ENCODE assay signal across 8 cellular contexts in the genomic region with DNA sequence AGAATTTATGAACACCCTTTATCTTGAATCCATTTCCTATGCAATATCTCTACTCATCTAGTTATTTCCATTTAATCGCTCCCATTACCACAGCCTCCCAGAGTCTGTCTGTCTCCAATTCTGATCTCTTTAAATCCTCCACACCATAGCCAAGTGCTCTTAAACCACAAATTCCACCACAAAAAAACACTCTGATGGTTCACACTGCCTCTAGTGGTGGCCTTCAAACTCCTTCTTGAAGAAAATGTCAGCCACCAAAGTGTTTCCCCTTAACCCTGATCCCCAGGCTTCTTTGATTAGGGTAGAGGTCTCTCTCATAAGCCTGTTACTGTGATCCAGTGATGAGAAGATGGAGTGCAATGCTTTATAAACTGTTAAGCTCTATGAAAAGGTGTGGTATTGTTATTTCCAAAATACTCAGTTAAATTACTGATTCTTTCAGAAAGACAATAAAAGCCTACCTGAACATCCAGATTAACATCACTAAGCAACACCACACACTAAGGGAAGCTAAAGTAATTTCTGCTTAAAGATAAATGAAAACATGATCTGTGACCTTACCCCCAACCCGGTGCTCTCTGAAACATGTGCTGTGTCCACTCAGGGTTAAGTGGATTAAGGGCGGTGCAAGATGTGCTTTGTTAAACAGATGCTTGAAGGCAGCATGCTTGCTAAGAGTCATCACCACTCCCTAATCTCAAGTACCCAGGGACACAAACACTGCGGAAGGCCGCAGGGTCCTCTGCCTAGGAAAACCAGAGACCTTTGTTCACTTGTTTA. TPM values are rescaled to one million over a fixed set of nuclear protein-coding genes. Genes with fewer than 3 reads are reported as not detected.
DNase-seq lines count a peak whose midpoint lies in the region; ATAC-seq, FAIRE-seq and TF ChIP-seq lines count a peak whose summit lies in the region.
"Not testable (repeated sequence)": the region's sequence is repeated elsewhere in the genome, so short reads cannot be mapped to it uniquely, and the experiment has no call there.

No MANE protein-coding gene starts in this region.

- TF ChIP-seq CTCF in CD4-positive, alpha-beta T cell (IDR thresholded peaks at IDR 0.05): peak; percentile 30
- TF ChIP-seq CTCF in Panc1 (IDR thresholded peaks at IDR 0.05): peak; percentile 71
- peak; percentile 53 to 72 for TF ChIP-seq CTCF in endothelial cell of umbilical vein (IDR thresholded peaks at IDR 0.05; ENCODE audit: extremely low read depth in 1 of 2, insufficient read depth in 1 of 2, low read depth in 1 of 2, low read length in 2 of 2)
- TF ChIP-seq CTCF in keratinocyte (optimal IDR thresholded peaks at IDR 0.05 in 1 of 3, IDR thresholded peaks at IDR 0.05 in 1 of 3, conservative IDR thresholded peaks at IDR 0.05 in 1 of 3; ENCODE audit: extremely low read depth in 1 of 3, insufficient read depth in 2 of 3, low read length in 3 of 3): peak; percentile 48 to 74 (median 58)

- not testable (repeated sequence) for BruUV-seq in Panc1 (replicated peaks; lab: Mats Ljungman, UMichigan); endothelial cell of umbilical vein (replicated peaks; lab: Mats Ljungman, UMichigan)

- H3K9ac ChIP-seq in Karpas-422 (ENCODE audit: low read length); endothelial cell of umbilical vein (replicated peaks; ENCODE audit: extremely low read depth, insufficient read depth, low read length); keratinocyte (ENCODE audit: control insufficient read depth, extremely low read depth, insufficient read depth, low read length): not testable (repeated sequence)

- FAIRE-seq in endothelial cell of umbilical vein (lab: Jason Lieb, UNC); keratinocyte (lab: Jason Lieb, UNC): not testable (repeated sequence)

- not testable (repeated sequence) for H3K9me1 ChIP-seq in endothelial cell of umbilical vein (replicated peaks; ENCODE audit: control insufficient read depth, extremely low read depth, insufficient read depth, low read length); keratinocyte (ENCODE audit: control insufficient read depth, extremely low read depth, insufficient read depth, low read length)

- H3K79me2 ChIP-seq in Karpas-422 (ENCODE audit: low read length) (peaks cover 64% of the 10 kb centered on the region), endothelial cell of umbilical vein (ENCODE audit: control insufficient read depth, insufficient read depth, low read length) (peaks cover 22% of the 10 kb centered on the region), keratinocyte (ENCODE audit: control insufficient read depth, insufficient read depth, low read length) (peaks cover 30% of the 10 kb centered on the region)

- H3K4me3 ChIP-seq in Karpas-422 (ENCODE audit: low read length); Panc1 (ENCODE audit: low read depth in 2 of 2, low read length in 2 of 2); endothelial cell of umbilical vein (replicated peaks in 1 of 3; ENCODE audit: insufficient read depth in 1 of 3, low read depth in 1 of 3, low read length in 3 of 3); keratinocyte (ENCODE audit: control insufficient read depth in 2 of 3, extremely low read depth in 1 of 3, insufficient read depth in 2 of 3, low read depth in 1 of 3, low read length in 3 of 3): not testable (repeated sequence)

- peaks cover 16% of the 10 kb centered on the region for H3K4me1 Mint-ChIP-seq in CD4-positive, alpha-beta T cell (ENCODE audit: low read depth)
- H3K4me1 Mint-ChIP-seq in activated CD8-positive, alpha-beta T cell treated with anti-CD3 and anti-CD28 coated beads, Interleukin-2, amount 10 ng/mL, durations not matched to agents 7 days and 5 days (ENCODE audit: low read depth): not testable (repeated sequence)

- not testable (repeated sequence) for H3K9me2 ChIP-seq in Karpas-422 (replicated peaks; ENCODE audit: insufficient read depth, low read length)

- dilution Hi-C loops in endothelial cell of umbilical vein (cut with MboI; ENCODE audit: extremely low pct_ligation_motif_present, low sequenced_read_pairs); keratinocyte (cut with MboI; ENCODE audit: extremely low pct_ligation_motif_present, low sequenced_read_pairs): not testable (repeated sequence)

- not testable (repeated sequence) for H3K27ac ChIP-seq in CD4-positive, alpha-beta T cell (ENCODE audit: low read depth, low read length); Karpas-422 (ENCODE audit: low read length); Panc1 (ENCODE audit: low read length); endothelial cell of umbilical vein (ENCODE audit: insufficient read depth, low read depth, low read length); keratinocyte (ENCODE audit: control insufficient read depth, insufficient read depth, low read length)

- CTCF ChIA-PET in CD4-positive, alpha-beta T cell (lab: Charles Lee): interaction anchor here (0.6 to 1.1 kb wide), 2 partner anchors 32 to 51 kb away, joined by 3 read pairs; no protein-coding TSS in a partner anchor
- CTCF ChIA-PET in Panc1 (lab: Charles Lee): not testable (repeated sequence)
- CTCF ChIA-PET in activated CD8-positive, alpha-beta T cell treated with anti-CD3 and anti-CD28 coated beads, Interleukin-2, amount 10 ng/mL, durations not matched to agents 7 days and 5 days (lab: Charles Lee): interaction anchor here (0.7 to 2.9 kb wide), 10 partner anchors 9 to 401 kb away, joined by 3 to 12 read pairs (median 3); no protein-coding TSS in a partner anchor
- CTCF ChIA-PET in endothelial cell of umbilical vein (lab: Charles Lee): interaction anchor here (0.7 to 1.7 kb wide), 7 partner anchors 9 to 95 kb away, joined by 3 to 6 read pairs (median 3); no protein-coding TSS in a partner anchor

- peak; percentile 56 for ATAC-seq in CD4-positive, alpha-beta T cell (ENCODE audit: poor library complexity)
- ATAC-seq in GM19351 (IDR thresholded peaks at IDR 0.05; ENCODE audit: unreplicated experiment): peak; percentile 80
- peak; percentile 51; the same call in 1 of the 2 replicates for ATAC-seq in Panc1
- not testable (repeated sequence) for ATAC-seq in activated CD8-positive, alpha-beta T cell treated with anti-CD3 and anti-CD28 coated beads, Interleukin-2, amount 10 ng/mL, durations not matched to agents 7 days and 5 days

- H3K27me3 ChIP-seq in CD4-positive, alpha-beta T cell (ENCODE audit: control insufficient read depth, insufficient read depth, low read length); Karpas-422 (ENCODE audit: low read length); Panc1 (ENCODE audit: control insufficient read depth, insufficient read depth, low read length); endothelial cell of umbilical vein (ENCODE audit: control insufficient read depth in 2 of 2, insufficient read depth in 2 of 2, low read length in 2 of 2); keratinocyte (ENCODE audit: control insufficient read depth, extremely low read depth, insufficient read depth, low read length): not testable (repeated sequence)

- peaks cover 63% of the 10 kb centered on the region for H3K36me3 Mint-ChIP-seq in CD4-positive, alpha-beta T cell (ENCODE audit: low read depth)
- H3K36me3 Mint-ChIP-seq in activated CD8-positive, alpha-beta T cell treated with anti-CD3 and anti-CD28 coated beads, Interleukin-2, amount 10 ng/mL, durations not matched to agents 7 days and 5 days (ENCODE audit: low read depth): peaks cover 18% of the 10 kb centered on the region

- H3K4me3 Mint-ChIP-seq in CD4-positive, alpha-beta T cell; activated CD8-positive, alpha-beta T cell treated with anti-CD3 and anti-CD28 coated beads, Interleukin-2, amount 10 ng/mL, durations not matched to agents 7 days and 5 days: not testable (repeated sequence)

- not testable (repeated sequence) for DNase-seq in CD4-positive, alpha-beta T cell; Panc1 (ENCODE audit: low read depth, low spot score); keratinocyte (ENCODE audit: low read depth, low spot score)
- DNase-seq in Karpas-422 (peak; percentile 59), endothelial cell of umbilical vein (ENCODE audit: low read depth, low spot score) (peak; percentile 47)
- DNase-seq in activated CD8-positive, alpha-beta T cell treated with anti-CD3 and anti-CD28 coated beads, Interleukin-2, amount 10 ng/mL, durations not matched to agents 7 days and 5 days: peak; percentile 44
- peak; percentile 6 for DNase-seq in stimulated activated CD4-positive, alpha-beta T cell treated with anti-CD3 and anti-CD28 coated beads, Interleukin-2, amount 100 ng/mL, for 4 hours (ENCODE audit: low read depth)

- H3K36me3 ChIP-seq in Karpas-422 (ENCODE audit: insufficient read depth, low read length): peaks cover 22% of the 10 kb centered on the region
- H3K36me3 ChIP-seq in Panc1 (ENCODE audit: control insufficient read depth, insufficient read depth, low read length); endothelial cell of umbilical vein (ENCODE audit: control insufficient read depth in 2 of 2, extremely low read depth in 1 of 2, insufficient read depth in 2 of 2, low read length in 2 of 2); keratinocyte (ENCODE audit: control insufficient read depth in 2 of 2, extremely low read depth in 1 of 2, insufficient read depth in 2 of 2, low read length in 2 of 2): not testable (repeated sequence)

- H2AFZ ChIP-seq in Karpas-422 (ENCODE audit: low read length); endothelial cell of umbilical vein (ENCODE audit: low read depth, low read length); keratinocyte (ENCODE audit: control insufficient read depth, low read length): not testable (repeated sequence)

- H3K27ac Mint-ChIP-seq in CD4-positive, alpha-beta T cell; activated CD8-positive, alpha-beta T cell treated with anti-CD3 and anti-CD28 coated beads, Interleukin-2, amount 10 ng/mL, durations not matched to agents 7 days and 5 days: not testable (repeated sequence)

- not testable (repeated sequence) for H3K9me3 Mint-ChIP-seq in CD4-positive, alpha-beta T cell; activated CD8-positive, alpha-beta T cell treated with anti-CD3 and anti-CD28 coated beads, Interleukin-2, amount 10 ng/mL, durations not matched to agents 7 days and 5 days (ENCODE audit: insufficient read depth)

- in situ Hi-C loops in Panc1 (cut with HindIII; ENCODE audit: low pct_unique_long_range_greater_than_20kb, low sequenced_read_pairs): not testable (repeated sequence)

- TF ChIP-seq POLR2A in endothelial cell of umbilical vein (IDR thresholded peaks at IDR 0.05; ENCODE audit: low read depth, low read length): not testable (repeated sequence)

- H3K27me3 Mint-ChIP-seq in CD4-positive, alpha-beta T cell; activated CD8-positive, alpha-beta T cell treated with anti-CD3 and anti-CD28 coated beads, Interleukin-2, amount 10 ng/mL, durations not matched to agents 7 days and 5 days (ENCODE audit: low read depth): not testable (repeated sequence)

- H3K4me1 ChIP-seq in Karpas-422 (ENCODE audit: low read length): peaks cover 21% of the 10 kb centered on the region
- not testable (repeated sequence) for H3K4me1 ChIP-seq in Panc1 (ENCODE audit: control insufficient read depth, insufficient read depth, low read length)
- H3K4me1 ChIP-seq in endothelial cell of umbilical vein (ENCODE audit: control insufficient read depth, extremely low read depth, insufficient read depth, low read length): peaks cover 19% of the 10 kb centered on the region
- peaks cover 29% of the 10 kb centered on the region for H3K4me1 ChIP-seq in keratinocyte (ENCODE audit: control insufficient read depth, extremely low read depth, insufficient read depth, low read length)

- not testable (repeated sequence) for H3K9me3 ChIP-seq in CD4-positive, alpha-beta T cell (ENCODE audit: control insufficient read depth, low read length); Karpas-422 (ENCODE audit: low read length); Panc1 (ENCODE audit: control insufficient read depth, insufficient read depth, low read depth, low read length); endothelial cell of umbilical vein (replicated peaks; ENCODE audit: control insufficient read depth, insufficient read depth, low read length); keratinocyte (ENCODE audit: control insufficient read depth, low read depth, low read length)

- POLR2A ChIA-PET in CD4-positive, alpha-beta T cell (lab: Charles Lee); Panc1 (lab: Charles Lee); activated CD8-positive, alpha-beta T cell treated with anti-CD3 and anti-CD28 coated beads, Interleukin-2, amount 10 ng/mL, durations not matched to agents 7 days and 5 days (lab: Charles Lee); endothelial cell of umbilical vein (lab: Charles Lee): not testable (repeated sequence)

- not testable (repeated sequence) for H4K20me1 ChIP-seq in Karpas-422 (ENCODE audit: insufficient read depth, low read depth, low read length); endothelial cell of umbilical vein (replicated peaks; ENCODE audit: control insufficient read depth, extremely low read depth, insufficient read depth, low read length); keratinocyte (ENCODE audit: control insufficient read depth, extremely low read depth, insufficient read depth, low read length)

- intact Hi-C loops in CD4-positive, alpha-beta T cell (cut with DNase I, micrococcal nuclease): not testable (repeated sequence)
- intact Hi-C loops in Panc1 (cut with micrococcal nuclease; ENCODE audit: unreplicated experiment) (loop anchor here (10.0 kb wide), 1 partner anchor 403 kb away; no protein-coding TSS in a partner anchor), endothelial cell of umbilical vein (cut with micrococcal nuclease) (loop anchor here (1.0 kb wide), 1 partner anchor 91 kb away; no protein-coding TSS in a partner anchor)

- H3K4me2 ChIP-seq in Karpas-422 (ENCODE audit: low read depth, low read length, poor library complexity, severe bottlenecking); endothelial cell of umbilical vein (ENCODE audit: insufficient read depth, low read length); keratinocyte (ENCODE audit: control insufficient read depth, extremely low read depth, insufficient read depth, low read depth, low read length): not testable (repeated sequence)

RNA-seq across cellular contexts. Expression of gene CLDN20, which starts 4.5 kb away (rescaled TPM):
- total RNA-seq in CD4-positive, alpha-beta T cell: not detected
- total RNA-seq in Karpas-422 (2014; rRNA removed; shearing (Covaris generic); ENCODE audit: low replicate concordance): not detected in 2 replicates
- total RNA-seq in Panc1 (2021; ENCODE audit: unreplicated experiment): not detected
- 0.24 TPM for polyA plus RNA-seq in Panc1 (2012; ENCODE audit: insufficient read length)
- total RNA-seq in activated CD8-positive, alpha-beta T cell treated with anti-CD3 and anti-CD28 coated beads, Interleukin-2, amount 10 ng/mL, durations not matched to agents 7 days and 5 days: not detected
- total RNA-seq in endothelial cell of umbilical vein: not detected in 2 replicates
- not detected in 2 replicates for polyA plus RNA-seq in endothelial cell of umbilical vein
- not detected in 2 replicates for polyA plus RNA-seq in endothelial cell of umbilical vein (2011; cell fraction: cytosol; rRNA removed)
- 0.11 TPM in 1 of 2 replicates, not detected in the other for polyA plus RNA-seq in endothelial cell of umbilical vein (2011; cell fraction: nucleus; rRNA removed)
- polyA plus RNA-seq in endothelial cell of umbilical vein (2012): 0.29 and 0.52 TPM in 2 replicates
- not detected in 2 replicates for polyA minus RNA-seq in endothelial cell of umbilical vein
- polyA minus RNA-seq in endothelial cell of umbilical vein (2011; cell fraction: cytosol; rRNA and poly(A)+ RNA removed): not detected
- polyA minus RNA-seq in endothelial cell of umbilical vein (2011; cell fraction: nucleus; rRNA and poly(A)+ RNA removed): 0.63 and 1.6 TPM in 2 replicates
- 0.09 to 0.39 TPM in 2 of 3 replicates, not detected in the other for polyA plus RNA-seq in keratinocyte
- not detected for polyA plus RNA-seq in keratinocyte (2011; ENCODE audit: low read depth)
- 0.06 TPM in 1 of 2 replicates, not detected in the other for polyA plus RNA-seq in keratinocyte (2011; cell fraction: cytosol; rRNA removed)
- 0.28 TPM in 1 of 2 replicates, not detected in the other for polyA plus RNA-seq in keratinocyte (2011; cell fraction: nucleus; rRNA removed)
- polyA plus RNA-seq in keratinocyte (2012; ENCODE audit: low replicate concordance): 0.45 and 0.57 TPM in 2 replicates
- polyA minus RNA-seq in keratinocyte: not detected in 3 replicates
- not detected for polyA minus RNA-seq in keratinocyte (2011; cell fraction: cytosol; rRNA and poly(A)+ RNA removed)
- not detected in 2 replicates for polyA minus RNA-seq in keratinocyte (2011; cell fraction: nucleus; rRNA and poly(A)+ RNA removed)

RNA-seq across cellular contexts. Expression of gene TFB1M, which starts 46.0 kb away (rescaled TPM):
- 1 to 10 TPM; 7.2 to 9.2 TPM for total RNA-seq in CD4-positive, alpha-beta T cell
- total RNA-seq in Karpas-422 (2014; rRNA removed; shearing (Covaris generic); ENCODE audit: low replicate concordance): 40.3 and 45.0 TPM in 2 replicates
- total RNA-seq in Panc1 (2021; ENCODE audit: unreplicated experiment) (32.0 TPM), endothelial cell of umbilical vein (30.2 and 35.5 TPM in 2 replicates)
- polyA plus RNA-seq in Panc1 (2012; ENCODE audit: insufficient read length): 36.0 TPM
- total RNA-seq in activated CD8-positive, alpha-beta T cell treated with anti-CD3 and anti-CD28 coated beads, Interleukin-2, amount 10 ng/mL, durations not matched to agents 7 days and 5 days: 10 to 100 TPM; 34.9 to 35.1 TPM
- polyA plus RNA-seq in endothelial cell of umbilical vein (10.0 and 12.9 TPM in 2 replicates), keratinocyte (20.1 to 38.6 TPM (median 32.8 TPM) in 3 replicates)
- 11.9 and 12.2 TPM in 2 replicates for polyA plus RNA-seq in endothelial cell of umbilical vein (2011; cell fraction: cytosol; rRNA removed)
- polyA plus RNA-seq in endothelial cell of umbilical vein (2011; cell fraction: nucleus; rRNA removed): 49.5 and 55.4 TPM in 2 replicates
- polyA plus RNA-seq in endothelial cell of umbilical vein (2012): 19.8 and 21.1 TPM in 2 replicates
- polyA minus RNA-seq in endothelial cell of umbilical vein (16.5 and 26.3 TPM in 2 replicates), keratinocyte (7.5 to 36.4 TPM (median 11.8 TPM) in 3 replicates)
- 10.0 TPM for polyA minus RNA-seq in endothelial cell of umbilical vein (2011; cell fraction: cytosol; rRNA and poly(A)+ RNA removed)
- polyA minus RNA-seq in endothelial cell of umbilical vein (2011; cell fraction: nucleus; rRNA and poly(A)+ RNA removed): 55.8 and 70.9 TPM in 2 replicates
- polyA plus RNA-seq in keratinocyte (2011; ENCODE audit: low read depth): 17.1 TPM
- polyA plus RNA-seq in keratinocyte (2011; cell fraction: cytosol; rRNA removed): 18.6 and 23.6 TPM in 2 replicates
- 36.0 and 41.7 TPM in 2 replicates for polyA plus RNA-seq in keratinocyte (2011; cell fraction: nucleus; rRNA removed)
- 11.7 and 24.3 TPM in 2 replicates for polyA plus RNA-seq in keratinocyte (2012; ENCODE audit: low replicate concordance)
- 16.3 TPM for polyA minus RNA-seq in keratinocyte (2011; cell fraction: cytosol; rRNA and poly(A)+ RNA removed)
- 28.6 and 44.6 TPM in 2 replicates for polyA minus RNA-seq in keratinocyte (2011; cell fraction: nucleus; rRNA and poly(A)+ RNA removed)
